In genomic region chr1:67855444-67855843, GRCh38 we compare ENCODE assay signal across 15 cellular contexts.
"Had no signal": no experiment of that assay in that cellular context is flagged by ENCODE, and none has a peak within 500 bp of the region (broad histone marks: within the 10 kb centered on the region; RNA-seq: fewer than 3 reads in every experiment).

No MANE protein-coding gene starts in this region.

- DNase-seq: activated CD4-positive, alpha-beta T cell treated with anti-CD3 and anti-CD28 coated beads, Interleukin-2, amount 50 U/mL, for 48 hours; activated CD4-positive, CD25-positive, alpha-beta regulatory T cell treated with anti-CD3 and anti-CD28 coated beads, Interleukin-2, amount 50 U/mL, for 72 hours; activated CD8-positive, alpha-beta memory T cell treated with anti-CD3 and anti-CD28 coated beads, Interleukin-2, amount 10 ng/mL, durations not matched to agents 7 days and 5 days; activated effector memory CD4-positive, alpha-beta T cell treated with anti-CD3 and anti-CD28 coated beads, Interleukin-2, amount 50 U/mL, for 16 hours; activated T-cell treated with anti-CD3 and anti-CD28 coated beads, Interleukin-2, amount 50 U/mL, for 4 hours; amniotic stem cell; effector memory CD4-positive, alpha-beta T cell; left colon; stimulated activated CD4-positive, alpha-beta T cell treated with anti-CD3 and anti-CD28 coated beads, Interleukin-2, amount 100 ng/mL, for 48 hours; stimulated activated naive CD4-positive, alpha-beta T cell treated with Interleukin-2 at 50 U/mL for 16 hours had no signal

- H3K4me3 Mint-ChIP-seq: activated CD8-positive, alpha-beta memory T cell treated with anti-CD3 and anti-CD28 coated beads, Interleukin-2, amount 10 ng/mL, durations not matched to agents 7 days and 5 days; activated T-cell treated with anti-CD3 and anti-CD28 coated beads, Interleukin-2, amount 50 U/mL, for 4 hours; memory B cell; neural crest cell; T-helper 1 cell treated with Interleukin-12 subunit alpha and Interleukin-12 subunit beta and Interleukin-4 antibody, amounts not matched to agents 30 μg/mL and 1 μg/mL, for 36 hours; type B pancreatic cell had no signal

- H3K9me3 Mint-ChIP-seq: activated naive CD4-positive, alpha-beta T cell treated with anti-CD3 and anti-CD28 coated beads, Interleukin-2, amount 50 U/mL, for 72 hours; activated T-cell treated with anti-CD3 and anti-CD28 coated beads, Interleukin-2, amount 50 U/mL, for 4 hours; memory B cell; neural crest cell; T-helper 1 cell treated with Interleukin-12 subunit alpha and Interleukin-12 subunit beta and Interleukin-4 antibody, amounts not matched to agents 30 μg/mL and 1 μg/mL, for 36 hours; type B pancreatic cell had no signal

- H3K27ac Mint-ChIP-seq: activated CD8-positive, alpha-beta memory T cell treated with anti-CD3 and anti-CD28 coated beads, Interleukin-2, amount 10 ng/mL, durations not matched to agents 7 days and 5 days; activated naive CD4-positive, alpha-beta T cell treated with anti-CD3 and anti-CD28 coated beads, Interleukin-2, amount 50 U/mL, for 72 hours; memory B cell; T-helper 1 cell treated with Interleukin-12 subunit alpha and Interleukin-12 subunit beta and Interleukin-4 antibody, amounts not matched to agents 30 μg/mL and 1 μg/mL, for 36 hours; type B pancreatic cell had no signal

- ATAC-seq: activated CD8-positive, alpha-beta memory T cell treated with anti-CD3 and anti-CD28 coated beads, Interleukin-2, amount 10 ng/mL, durations not matched to agents 7 days and 5 days; activated naive CD4-positive, alpha-beta T cell treated with anti-CD3 and anti-CD28 coated beads, Interleukin-2, amount 50 U/mL, for 72 hours; activated T-cell treated with anti-CD3 and anti-CD28 coated beads, Interleukin-2, amount 50 U/mL, for 4 hours; left colon had no signal

- H3K36me3 Mint-ChIP-seq: activated CD8-positive, alpha-beta memory T cell treated with anti-CD3 and anti-CD28 coated beads, Interleukin-2, amount 10 ng/mL, durations not matched to agents 7 days and 5 days; activated naive CD4-positive, alpha-beta T cell treated with anti-CD3 and anti-CD28 coated beads, Interleukin-2, amount 50 U/mL, for 72 hours; memory B cell; type B pancreatic cell had no signal

- H3K4me1 Mint-ChIP-seq: activated CD8-positive, alpha-beta memory T cell treated with anti-CD3 and anti-CD28 coated beads, Interleukin-2, amount 10 ng/mL, durations not matched to agents 7 days and 5 days; memory B cell had no signal
